ENCODE assay signal across 1 cellular context in genomic region chr4:155143512-155143911, GRCh38.
TF ChIP-seq lines count a peak whose summit lies in the region.

No MANE protein-coding gene starts in this region.

TF ChIP-seq in HepG2, 621 proteins besides CTCF, POLR2A, EP300 and RAD21 (continued from another document):
- TF ChIP-seq MNT (IDR thresholded peaks at IDR 0.05) = no peak
- no peak for TF ChIP-seq ZNF121 (CRISPR knock-in tag; IDR thresholded peaks at IDR 0.05)
- no peak for TF ChIP-seq ZNF709 (CRISPR knock-in tag; IDR thresholded peaks at IDR 0.05)
- TF ChIP-seq ATF7 (IDR thresholded peaks at IDR 0.05) = no peak
- TF ChIP-seq ATF7 (CRISPR knock-in tag; IDR thresholded peaks at IDR 0.05) = no peak
- no peak for TF ChIP-seq KDM1A (CRISPR knock-in tag; IDR thresholded peaks at IDR 0.05)
- TF ChIP-seq THAP8 (CRISPR knock-in tag; IDR thresholded peaks at IDR 0.05; ENCODE audit: borderline replicate concordance) = no peak
